17 cellular contexts compared by ENCODE assay signal in the genomic region with DNA sequence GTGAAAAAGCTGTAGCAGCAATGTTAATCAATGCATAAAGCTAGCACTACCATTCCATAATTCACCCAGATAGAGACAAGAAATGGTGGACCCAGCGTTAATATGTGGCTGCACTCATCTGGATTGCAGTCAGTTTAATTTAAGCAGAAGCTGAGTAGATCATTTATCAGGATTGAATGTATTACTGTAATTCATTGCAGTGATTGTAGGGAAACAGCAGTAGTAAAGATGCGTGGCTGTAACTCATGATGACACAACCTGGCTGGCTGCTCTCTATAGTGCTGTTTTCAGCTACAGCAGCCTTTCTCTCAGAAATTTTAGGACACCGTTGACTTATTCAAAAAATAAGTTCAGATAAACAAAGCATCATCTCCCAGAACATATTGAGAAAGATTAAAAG.
DNase-seq lines count a peak whose midpoint lies in the region; FAIRE-seq and TF ChIP-seq lines count a peak whose summit lies in the region.
"Had no signal": no experiment of that assay in that cellular context is flagged by ENCODE, and none has a peak within 500 bp of the region (broad histone marks: within the 10 kb centered on the region; RNA-seq: fewer than 3 reads in every experiment).

No MANE protein-coding gene starts in this region.

- TF ChIP-seq POLR2A in H54 (IDR thresholded peaks at IDR 0.05; ENCODE audit: low read depth, low read length) (no peak), ovary (IDR thresholded peaks at IDR 0.05) (no peak)

- H3K4me1 ChIP-seq in ovary (ENCODE audit: insufficient read depth) = no peaks in the 10 kb centered on the region

- H3K27me3 ChIP-seq in ovary = no peaks in the 10 kb centered on the region

- WGBS in ovary, 3 donors = 39% methylated on average over 3 of the region's 3 CpGs

- TF ChIP-seq CTCF in epithelial cell of proximal tubule (conservative IDR thresholded peaks at IDR 0.05; ENCODE audit: low read depth, low read length) = no peak
- no peak for TF ChIP-seq CTCF in ovary (IDR thresholded peaks at IDR 0.05)

- intact Hi-C loops in ovary (cut with DNase I) = no loop called here

- no peak overlapping the region for H3K4me3 ChIP-seq in epithelial cell of proximal tubule (ENCODE audit: low read depth, low read length)
- no peak overlapping the region for H3K4me3 ChIP-seq in ovary
- H3K4me3 ChIP-seq: GM23338 had no signal

- H3K36me3 ChIP-seq in ovary = no peaks in the 10 kb centered on the region

- FAIRE-seq in H54 (lab: Jason Lieb, UNC) = peak; percentile 6
- FAIRE-seq: HepG2 had no signal

- H3K9me3 ChIP-seq in ovary = no peaks in the 10 kb centered on the region

- no peak for DNase-seq in H54 (ENCODE audit: insufficient read length, low spot score)
- DNase-seq in NCI-H82 (lab: John Stamatoyannopoulos, UW) = peak; percentile 51
- DNase-seq in epithelial cell of proximal tubule (ENCODE audit: low read depth) = peak; percentile 45
- peak; percentile 66 for DNase-seq in renal cortical epithelial cell (ENCODE audit: low read depth)
- DNase-seq in DMS114 treated with DMSO at 0.1 percent for 48 hours (lab: John Stamatoyannopoulos, UW; ENCODE audit: unreplicated experiment) = no peak
- DNase-seq in NCI-H1105 (lab: John Stamatoyannopoulos, UW) = no peak
- no peak for DNase-seq in ovary
- DNase-seq: DMS153, KBM-7, NCI-H1694 treated with DMSO at 0.1 percent for 48 hours, NCI-H345, NCI-H526, PC-3, RPMI8226, SHP77 treated with DMSO at 0.1 percent for 48 hours had no signal

- H3K27ac ChIP-seq in ovary = no peak overlapping the region

- no peak for TF ChIP-seq EP300 in ovary (IDR thresholded peaks at IDR 0.05)

Comparison
In these comparisons a context has a peak if more than half of its experiments do, and no peak if none do; other contexts are left out.
1. DNase-seq: peak in NCI-H82 (single experiment), epithelial cell of proximal tubule (single experiment) and renal cortical epithelial cell (single experiment); none in H54 (single experiment), DMS114 treated with DMSO at 0.1 percent for 48 hours (single experiment), NCI-H1105 (single experiment) and ovary (0 of 5).